ENCODE assay signal across 12 cellular contexts in the genomic region with DNA sequence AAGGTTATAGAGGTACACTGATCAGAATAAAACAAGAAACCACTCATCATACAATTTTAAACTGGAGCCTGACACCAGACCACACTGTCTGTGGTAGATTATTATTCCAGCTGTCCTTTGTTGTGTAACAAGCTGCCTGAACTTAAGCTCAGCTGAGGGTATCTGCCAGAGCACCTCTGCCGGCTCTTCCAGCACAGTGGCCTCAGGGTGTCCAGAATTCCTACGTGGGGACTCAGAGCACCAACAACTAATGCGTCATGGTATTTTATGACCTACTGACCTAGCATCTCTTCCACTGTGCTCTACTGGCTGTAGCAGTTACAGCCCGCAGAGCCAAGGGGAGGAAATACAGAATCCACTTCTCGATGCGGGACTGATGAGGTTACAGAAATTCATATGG. TPM values are rescaled to one million over a fixed set of nuclear protein-coding genes. Genes with fewer than 3 reads are reported as not detected.
DNase-seq lines count a peak whose midpoint lies in the region; ATAC-seq and TF ChIP-seq lines count a peak whose summit lies in the region.
"Had no signal": no experiment of that assay in that cellular context is flagged by ENCODE, and none has a peak within 500 bp of the region (broad histone marks: within the 10 kb centered on the region; RNA-seq: fewer than 3 reads in every experiment).

No MANE protein-coding gene starts in this region.

- no peaks in the 10 kb centered on the region for H3F3A ChIP-seq in smooth muscle cell (ENCODE audit: low read depth)

- no peak overlapping the region for H3K4me3 ChIP-seq in smooth muscle cell

- DNase-seq in NCI-H82 (lab: John Stamatoyannopoulos, UW) (peak; percentile 15), NCI-H82 treated with DMSO at 0.1 percent for 48 hours (lab: John Stamatoyannopoulos, UW; ENCODE audit: unreplicated experiment) (no peak), SK-N-DZ (ENCODE audit: low spot score) (peak; percentile 31), glomerular visceral epithelial cell (ENCODE audit: extremely low spot score) (peak; percentile 41), smooth muscle cell (lab: John Stamatoyannopoulos, UW; ENCODE audit: unreplicated experiment) (no peak), NCI-H128 (lab: John Stamatoyannopoulos, UW; ENCODE audit: unreplicated experiment) (no peak)
- DNase-seq: activated effector memory CD4-positive, alpha-beta T cell treated with Interleukin-2 at 50 U/mL for 16 hours; naive thymus-derived CD4-positive, alpha-beta T cell; NCI-H1436; stimulated activated CD4-positive, alpha-beta T cell treated with anti-CD3 and anti-CD28 coated beads, Interleukin-2, amount 100 ng/mL, for 48 hours had no signal

- H3K4me2 ChIP-seq in smooth muscle cell: no peak overlapping the region

- no peaks in the 10 kb centered on the region for H3K79me2 ChIP-seq in smooth muscle cell (ENCODE audit: low read depth)

- no peaks in the 10 kb centered on the region for H3K36me3 ChIP-seq in smooth muscle cell (ENCODE audit: low read depth)

- no peaks in the 10 kb centered on the region for H3K9me3 ChIP-seq in smooth muscle cell (replicated peaks; ENCODE audit: low read depth)

- no peak for ATAC-seq in GM18517 (IDR thresholded peaks at IDR 0.05; ENCODE audit: unreplicated experiment)
- no peak for ATAC-seq in GM21528 (IDR thresholded peaks at IDR 0.05; ENCODE audit: low FRiP score, unreplicated experiment)
- ATAC-seq: naive thymus-derived CD4-positive, alpha-beta T cell had no signal

- TF ChIP-seq CTCF in smooth muscle cell (IDR thresholded peaks at IDR 0.05; ENCODE audit: borderline replicate concordance, insufficient read depth, poor library complexity, severe bottlenecking): no peak

- no peaks in the 10 kb centered on the region for H4K20me1 ChIP-seq in smooth muscle cell (ENCODE audit: low read depth)

- 39% methylated on average over 6 of the region's 6 CpGs for WGBS in smooth muscle cell (ENCODE audit: low lambda C conversion rate)

- no peak overlapping the region for H2AFZ ChIP-seq in smooth muscle cell (ENCODE audit: low read depth)

- H3K9ac ChIP-seq in smooth muscle cell (ENCODE audit: low read depth): no peak overlapping the region

- H3K27ac ChIP-seq in smooth muscle cell (ENCODE audit: low read depth): peak overlapping the region; percentile 25

- no peaks in the 10 kb centered on the region for H3K4me1 ChIP-seq in smooth muscle cell (ENCODE audit: low read depth)

- no peaks in the 10 kb centered on the region for H3K27me3 ChIP-seq in smooth muscle cell (ENCODE audit: low read depth)

RNA-seq across cellular contexts. Expression of a gene that starts 15.6 kb away (rescaled TPM):
- 141 and 146 TPM in 2 replicates for polyA plus RNA-seq in SK-N-DZ (2014; cell fraction: cytosol; rRNA removed)
- polyA plus RNA-seq in SK-N-DZ (2014; cell fraction: nucleus; rRNA removed): 241 and 267 TPM in 2 replicates
- 72.2 and 75.4 TPM in 2 replicates for total RNA-seq in smooth muscle cell
- 48.4 and 54.0 TPM in 2 replicates for polyA plus RNA-seq in smooth muscle cell

Comparison
In these comparisons a context has a peak if more than half of its experiments do, and no peak if none do; other contexts are left out.
1. DNase-seq: peak in NCI-H82 (single experiment), SK-N-DZ (single experiment) and glomerular visceral epithelial cell (single experiment); none in NCI-H82 treated with DMSO at 0.1 percent for 48 hours (single experiment), smooth muscle cell (single experiment) and NCI-H128 (single experiment).